In genomic region chr6:63787021-63787420, GRCh38 we compare ENCODE assay signal across 15 cellular contexts.
"Had no signal": no experiment of that assay in that cellular context is flagged by ENCODE, and none has a peak within 500 bp of the region (broad histone marks: within the 10 kb centered on the region; RNA-seq: fewer than 3 reads in every experiment).

No MANE protein-coding gene starts in this region.

- H3K4me3 ChIP-seq: heart left ventricle, right atrium auricular region, spleen, testis, upper lobe of left lung had no signal

- H3K9me3 ChIP-seq: heart left ventricle, right atrium auricular region, spleen, testis, upper lobe of left lung had no signal

- H3K27me3 ChIP-seq: heart left ventricle, right atrium auricular region, testis, upper lobe of left lung had no signal

- H3K36me3 ChIP-seq: heart left ventricle, right atrium auricular region, spleen, upper lobe of left lung had no signal

- DNase-seq: activated CD4-positive, alpha-beta memory T cell treated with anti-CD3 and anti-CD28 coated beads, Interleukin-2, amount 10 ng/mL, durations not matched to agents 7 days and 5 days; activated CD4-positive, alpha-beta T cell treated with anti-CD3 and anti-CD28 coated beads for 4 hours; activated effector memory CD4-positive, alpha-beta T cell treated with Interleukin-2 at 50 U/mL for 16 hours; activated naive CD4-positive, alpha-beta T cell treated with anti-CD3 and anti-CD28 coated beads, Interleukin-2, amount 50 U/mL, for 16 hours; activated T-cell treated with anti-CD3 and anti-CD28 coated beads, Interleukin-2, amount 50 U/mL, for 4 hours; heart left ventricle; occipital lobe; spleen; T-helper 17 cell; testis; upper lobe of left lung had no signal

- H3K27ac ChIP-seq: heart left ventricle, right atrium auricular region, testis, upper lobe of left lung had no signal

- ATAC-seq: activated T-cell treated with anti-CD3 and anti-CD28 coated beads, Interleukin-2, amount 50 U/mL, for 4 hours; esophagus mucosa; heart left ventricle; natural killer cell treated with Interleukin-12 subunit alpha and Interleukin-12 subunit beta and Interleukin-15 and Interleukin-18, amount 100 ng/mL, for 72 hours; T-helper 17 cell; WTC11 had no signal

- H3K4me1 ChIP-seq: heart left ventricle, right atrium auricular region, spleen, testis, upper lobe of left lung had no signal
